1 cellular context compared by ENCODE assay signal in the genomic region with DNA sequence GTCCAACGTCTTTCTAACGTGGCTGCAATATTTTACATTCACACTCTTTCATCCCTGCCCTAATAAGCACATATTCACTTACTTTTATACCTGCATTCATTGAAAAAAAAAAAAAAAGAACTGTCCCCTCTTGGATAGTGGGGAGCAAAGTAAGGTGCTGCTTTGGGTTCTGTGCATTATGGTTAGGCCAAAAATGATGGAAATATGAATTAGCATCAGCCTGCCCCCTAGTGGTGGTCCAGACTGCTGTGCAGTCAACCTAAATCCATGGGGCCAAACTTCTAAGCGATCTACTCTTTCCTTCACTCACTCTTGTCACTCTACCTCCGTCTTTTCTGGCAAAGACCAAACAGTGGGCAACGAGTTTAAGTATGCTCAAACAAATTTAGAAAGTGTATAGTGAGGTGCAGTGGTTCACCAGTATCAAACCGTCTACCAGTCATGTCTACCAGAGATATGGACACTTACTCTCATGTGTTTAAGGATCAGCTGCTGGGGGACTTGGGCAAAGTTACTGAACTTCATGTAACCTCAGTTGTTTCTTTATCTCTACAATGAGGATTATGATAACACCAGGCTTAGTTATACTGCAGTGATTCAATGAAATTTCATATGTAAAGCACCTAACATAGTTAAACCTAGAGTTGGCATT.
TF ChIP-seq lines count a peak whose summit lies in the region.

No MANE protein-coding gene starts in this region.

TF ChIP-seq in HCT116, 20 proteins besides CTCF, POLR2A, EP300 and RAD21 (continued from another document):
- no peak for TF ChIP-seq JUND (IDR thresholded peaks at IDR 0.05)
- TF ChIP-seq, protein P1, sequence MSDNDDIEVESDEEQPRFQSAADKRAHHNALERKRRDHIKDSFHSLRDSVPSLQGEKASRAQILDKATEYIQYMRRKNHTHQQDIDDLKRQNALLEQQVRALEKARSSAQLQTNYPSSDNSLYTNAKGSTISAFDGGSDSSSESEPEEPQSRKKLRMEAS (IDR thresholded peaks at IDR 0.05): no peak
- no peak for TF ChIP-seq YY1 (IDR thresholded peaks at IDR 0.05; ENCODE audit: extremely low read depth, insufficient replicate concordance, low read depth, low read length)
TF ChIP-seq in HCT116: peak in this region for 0.
